Comparison of ENCODE assay signal across 1 cellular context in the genomic region with DNA sequence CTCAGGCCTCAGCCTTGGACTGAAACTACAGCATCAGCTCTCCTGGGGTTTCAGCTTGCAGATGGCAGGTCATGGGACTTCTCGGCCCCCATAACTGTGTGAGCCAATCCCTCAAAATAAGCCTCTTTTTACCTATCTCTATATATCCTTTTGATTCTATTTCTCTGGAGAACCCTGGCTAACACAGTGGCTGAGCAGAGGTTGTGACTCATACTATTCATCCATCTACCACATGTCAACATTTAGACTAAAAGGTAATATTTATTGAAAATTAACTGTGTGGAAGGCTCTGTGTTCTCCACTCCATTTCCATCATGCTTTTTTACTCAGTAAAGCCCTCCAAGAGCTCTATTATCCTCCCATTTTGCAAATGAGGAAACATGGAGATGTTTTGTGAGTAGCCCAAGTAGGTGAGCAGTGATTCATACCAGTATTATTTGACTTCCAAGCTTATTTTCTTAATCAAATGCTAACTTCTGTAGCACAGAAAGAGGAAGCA.
TF ChIP-seq lines count a peak whose summit lies in the region.

No MANE protein-coding gene starts in this region.

TF ChIP-seq in IMR-90, 13 proteins besides CTCF, POLR2A, EP300 and RAD21:
- no peak for TF ChIP-seq RFX5 (IDR thresholded peaks at IDR 0.05; ENCODE audit: low read depth, low read length)
